ENCODE assay signal across 13 cellular contexts in the genomic region with DNA sequence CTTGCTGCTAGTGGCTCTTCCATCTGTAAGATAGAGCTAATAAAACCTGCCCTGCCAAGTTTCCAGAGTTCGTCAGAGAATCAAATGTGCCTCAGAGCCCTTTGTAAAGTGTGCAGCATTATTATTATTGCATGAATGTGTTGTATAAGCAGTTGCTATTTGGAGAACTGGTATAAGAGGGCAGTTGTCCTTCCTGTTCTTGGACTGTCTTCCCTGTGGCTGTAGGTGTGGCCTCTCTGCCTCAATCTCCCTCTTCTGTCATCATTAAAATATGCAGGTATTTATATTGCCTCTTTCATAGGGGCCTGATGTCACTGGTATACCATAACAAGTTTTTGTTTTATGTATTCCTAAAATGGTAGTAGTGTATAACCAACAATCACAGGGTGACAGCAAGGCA. TPM values are rescaled to one million over a fixed set of nuclear protein-coding genes. Genes with fewer than 3 reads are reported as not detected.
DNase-seq lines count a peak whose midpoint lies in the region; ATAC-seq, FAIRE-seq and TF ChIP-seq lines count a peak whose summit lies in the region.
"Had no signal": no experiment of that assay in that cellular context is flagged by ENCODE, and none has a peak within 500 bp of the region (broad histone marks: within the 10 kb centered on the region; RNA-seq: fewer than 3 reads in every experiment).

No MANE protein-coding gene starts in this region.

- no peaks in the 10 kb centered on the region for H3K36me3 ChIP-seq in CD4-positive, alpha-beta memory T cell (ENCODE audit: insufficient read depth, low read length)
- H3K36me3 ChIP-seq in neuronal stem cell (replicated peaks in 1 of 2; ENCODE audit: control insufficient read depth in 2 of 2, insufficient read depth in 2 of 2, low read length in 2 of 2) (no peaks in the 10 kb centered on the region), kidney (ENCODE audit: control insufficient read depth in 1 of 2, insufficient read depth in 2 of 2, low read length in 2 of 2) (no peaks in the 10 kb centered on the region)

- no peaks in the 10 kb centered on the region for H3K27me3 Mint-ChIP-seq in CD4-positive, alpha-beta memory T cell
- no peaks in the 10 kb centered on the region for H3K27me3 Mint-ChIP-seq in activated naive CD8-positive, alpha-beta T cell treated with anti-CD3 and anti-CD28 coated beads, Interleukin-2, amount 10 ng/mL, durations not matched to agents 7 days and 5 days
- no peaks in the 10 kb centered on the region for H3K27me3 Mint-ChIP-seq in naive thymus-derived CD8-positive, alpha-beta T cell

- H3K9ac ChIP-seq in neuronal stem cell (ENCODE audit: low read depth, low read length, poor library complexity) (no peak overlapping the region), kidney (ENCODE audit: low read length in 2 of 2) (no peak overlapping the region)

- no peaks in the 10 kb centered on the region for H3K27me3 ChIP-seq in CD4-positive, alpha-beta memory T cell (ENCODE audit: insufficient read depth, low read length)
- no peaks in the 10 kb centered on the region for H3K27me3 ChIP-seq in HL-60 (ENCODE audit: insufficient read depth, poor library complexity, severe bottlenecking)
- H3K27me3 ChIP-seq in neuronal stem cell (ENCODE audit: control insufficient read depth in 3 of 3, insufficient read depth in 3 of 3, low read depth in 1 of 3, low read length in 3 of 3) = no peaks in the 10 kb centered on the region

- no peak for ATAC-seq in activated naive CD8-positive, alpha-beta T cell treated with anti-CD3 and anti-CD28 coated beads, Interleukin-2, amount 10 ng/mL, durations not matched to agents 7 days and 5 days (ENCODE audit: low read depth)
- no peak for ATAC-seq in naive thymus-derived CD8-positive, alpha-beta T cell

- H2BK15ac ChIP-seq in neuronal stem cell (ENCODE audit: low read length) = no peak overlapping the region

- no peaks in the 10 kb centered on the region for H3K79me1 ChIP-seq in neuronal stem cell (ENCODE audit: low read depth, low read length)

- H3K4me1 Mint-ChIP-seq in CD4-positive, alpha-beta memory T cell = peaks cover 58 to 85% (median 70%) of the 10 kb centered on the region in 4 donors
- peaks cover 60% of the 10 kb centered on the region for H3K4me1 Mint-ChIP-seq in activated naive CD8-positive, alpha-beta T cell treated with anti-CD3 and anti-CD28 coated beads, Interleukin-2, amount 10 ng/mL, durations not matched to agents 7 days and 5 days
- peaks cover 23 to 84% (median 75%) of the 10 kb centered on the region in 4 donors for H3K4me1 Mint-ChIP-seq in naive thymus-derived CD8-positive, alpha-beta T cell

- no peak overlapping the region for H3K23ac ChIP-seq in neuronal stem cell (ENCODE audit: low read depth, low read length, poor library complexity)

- H3K9me3 Mint-ChIP-seq in CD4-positive, alpha-beta memory T cell = no peaks in the 10 kb centered on the region
- no peaks in the 10 kb centered on the region for H3K9me3 Mint-ChIP-seq in activated naive CD8-positive, alpha-beta T cell treated with anti-CD3 and anti-CD28 coated beads, Interleukin-2, amount 10 ng/mL, durations not matched to agents 7 days and 5 days
- H3K9me3 Mint-ChIP-seq in naive thymus-derived CD8-positive, alpha-beta T cell = no peaks in the 10 kb centered on the region

- CTCF ChIA-PET in CD4-positive, alpha-beta memory T cell (lab: Charles Lee; ENCODE audit: partially characterized antibody) = interaction anchor here (3.9 kb wide), 1 partner anchor 15 kb away, joined by 21 read pairs; no protein-coding TSS in a partner anchor

- H3K9me3 ChIP-seq in CD4-positive, alpha-beta memory T cell (ENCODE audit: control insufficient read depth in 1 of 2, low read length in 2 of 2) = no peaks in the 10 kb centered on the region
- H3K9me3 ChIP-seq in neuronal stem cell (replicated peaks in 1 of 2; ENCODE audit: control insufficient read depth in 2 of 2, insufficient read depth in 1 of 2, low read depth in 1 of 2, low read length in 2 of 2) = no peaks in the 10 kb centered on the region
- no peaks in the 10 kb centered on the region for H3K9me3 ChIP-seq in kidney (ENCODE audit: control insufficient read depth in 1 of 2, low read length in 2 of 2)

- no peak overlapping the region for H2BK5ac ChIP-seq in neuronal stem cell (ENCODE audit: low read length)

- WGBS in neuronal stem cell (ENCODE audit: extremely low coverage in 2 of 2, insufficient read length in 2 of 2, insufficient replicate concordance in 1 of 2), 2 donors = no CpG with 5 or more reads among the region's 1 CpG

- POLR2A ChIA-PET in CD4-positive, alpha-beta memory T cell (lab: Charles Lee; ENCODE audit: partially characterized antibody) = interaction anchor here (1.5 to 7.3 kb wide), 4 partner anchors 25 to 634 kb away, joined by 4 to 67 read pairs (median 8); a partner anchor contains a TSS
- POLR2A ChIA-PET in activated naive CD8-positive, alpha-beta T cell treated with anti-CD3 and anti-CD28 coated beads, Interleukin-2, amount 10 ng/mL, durations not matched to agents 7 days and 5 days (lab: Charles Lee) = interaction anchor here (1.7 to 5.7 kb wide), 3 partner anchors 24 to 632 kb away, joined by 4 to 47 read pairs (median 4); no protein-coding TSS in a partner anchor
- POLR2A ChIA-PET in naive thymus-derived CD8-positive, alpha-beta T cell (lab: Charles Lee) = no interaction called here

- intact Hi-C loops in CD4-positive, alpha-beta memory T cell (cut with micrococcal nuclease) = loop anchor here (5.0 kb wide), 3 partner anchors 85 to 825 kb away; a partner anchor contains a TSS
- intact Hi-C loops in kidney (cut with DNase I) = no loop called here

- no peak overlapping the region for H3K14ac ChIP-seq in neuronal stem cell (ENCODE audit: low read length)

- peak overlapping the region; percentile 70 to 90 (median 88) for H3K4me3 Mint-ChIP-seq in CD4-positive, alpha-beta memory T cell
- peak overlapping the region; percentile 81 for H3K4me3 Mint-ChIP-seq in activated naive CD8-positive, alpha-beta T cell treated with anti-CD3 and anti-CD28 coated beads, Interleukin-2, amount 10 ng/mL, durations not matched to agents 7 days and 5 days
- peak overlapping the region in 6 of 10 donors; percentile 36 to 81 (median 65) for H3K4me3 Mint-ChIP-seq in naive thymus-derived CD8-positive, alpha-beta T cell

- no peak overlapping the region for H3K4me2 ChIP-seq in neuronal stem cell (ENCODE audit: insufficient read depth, low read length, poor library complexity, severe bottlenecking)

- peak overlapping the region; percentile 6 to 11 for H3K4me3 ChIP-seq in CD4-positive, alpha-beta memory T cell (ENCODE audit: low read length in 2 of 2)
- no peak overlapping the region for H3K4me3 ChIP-seq in HL-60 (replicated peaks; ENCODE audit: insufficient read depth, low read length)
- no peak overlapping the region for H3K4me3 ChIP-seq in neuronal stem cell (ENCODE audit: low read length in 2 of 2)
- no peak overlapping the region for H3K4me3 ChIP-seq in kidney (ENCODE audit: low read length in 2 of 2)
- H3K4me3 ChIP-seq: SK-N-MC had no signal

- DNase-seq in CD4-positive, alpha-beta memory T cell = no peak
- no peak for DNase-seq in HL-60 (ENCODE audit: low read depth in 1 of 2, low spot score in 1 of 2)
- DNase-seq in activated naive CD8-positive, alpha-beta T cell treated with anti-CD3 and anti-CD28 coated beads, Interleukin-2, amount 10 ng/mL, durations not matched to agents 7 days and 5 days = no peak
- no peak for DNase-seq in naive thymus-derived CD8-positive, alpha-beta T cell
- no peak for DNase-seq in neuronal stem cell (ENCODE audit: low spot score)
- no peak for DNase-seq in NCI-H774 (lab: John Stamatoyannopoulos, UW)
- no peak for DNase-seq in nucleus accumbens (lab: John Stamatoyannopoulos, UW)
- no peak for DNase-seq in kidney
- DNase-seq: activated CD4-positive, alpha-beta T cell treated with anti-CD3 and anti-CD28 coated beads, Interleukin-2, amount 50 U/mL, for 4 hours; DMS 273 treated with DMSO at 0.1 percent for 48 hours; stimulated activated CD4-positive, alpha-beta T cell treated with anti-CD3 and anti-CD28 coated beads, Interleukin-15, amount 100 ng/mL, for 24 hours had no signal

- H3K4me1 ChIP-seq in CD4-positive, alpha-beta memory T cell (ENCODE audit: insufficient read depth, low read length) = peaks cover 78% of the 10 kb centered on the region
- H3K4me1 ChIP-seq in neuronal stem cell (ENCODE audit: control insufficient read depth in 2 of 2, insufficient read depth in 1 of 2, low read depth in 1 of 2, low read length in 2 of 2) (peaks cover 2 to 8% of the 10 kb centered on the region in 2 donors), kidney (ENCODE audit: control insufficient read depth in 1 of 2, insufficient read depth in 1 of 2, low read depth in 1 of 2, low read length in 2 of 2) (peaks cover 4 to 5% of the 10 kb centered on the region in 2 donors)

- H2BK120ac ChIP-seq in neuronal stem cell (ENCODE audit: low read depth, low read length) = no peak overlapping the region

- peak overlapping the region; percentile 78 for H3K27ac ChIP-seq in CD4-positive, alpha-beta memory T cell (ENCODE audit: low read depth, low read length)
- H3K27ac ChIP-seq in HL-60 (replicated peaks) = peak overlapping the region; percentile 94
- H3K27ac ChIP-seq in neuronal stem cell (replicated peaks; ENCODE audit: low read length) = no peak overlapping the region
- no peak overlapping the region for H3K27ac ChIP-seq in kidney (ENCODE audit: low read depth in 2 of 2, low read length in 2 of 2)
- H3K27ac ChIP-seq: SK-N-MC had no signal

- H3K18ac ChIP-seq in neuronal stem cell (ENCODE audit: low read length) = no peak overlapping the region

- H3K27ac Mint-ChIP-seq in CD4-positive, alpha-beta memory T cell = peak overlapping the region; percentile 58 to 100 (median 84)
- peak overlapping the region; percentile 86 for H3K27ac Mint-ChIP-seq in activated naive CD8-positive, alpha-beta T cell treated with anti-CD3 and anti-CD28 coated beads, Interleukin-2, amount 10 ng/mL, durations not matched to agents 7 days and 5 days
- peak overlapping the region in 9 of 10 donors; percentile 37 to 91 (median 76) for H3K27ac Mint-ChIP-seq in naive thymus-derived CD8-positive, alpha-beta T cell

- H3K36me3 Mint-ChIP-seq in CD4-positive, alpha-beta memory T cell = peaks cover 0 to 10% of the 10 kb centered on the region in 2 donors
- peaks cover 5% of the 10 kb centered on the region for H3K36me3 Mint-ChIP-seq in activated naive CD8-positive, alpha-beta T cell treated with anti-CD3 and anti-CD28 coated beads, Interleukin-2, amount 10 ng/mL, durations not matched to agents 7 days and 5 days
- H3K36me3 Mint-ChIP-seq in naive thymus-derived CD8-positive, alpha-beta T cell = no peaks in the 10 kb centered on the region

- no peak overlapping the region for H2AFZ ChIP-seq in neuronal stem cell (ENCODE audit: low read length)

- H2BK12ac ChIP-seq in neuronal stem cell (ENCODE audit: low read length) = no peak overlapping the region

- H4K8ac ChIP-seq in neuronal stem cell (ENCODE audit: low read depth, low read length) = no peak overlapping the region

- no peak for TF ChIP-seq CTCF in HL-60 (IDR thresholded peaks at IDR 0.05; ENCODE audit: insufficient read depth, low read length)
- no peak for TF ChIP-seq CTCF in kidney (IDR thresholded peaks at IDR 0.05; ENCODE audit: borderline replicate concordance, extremely low read depth, insufficient read depth)

- no peak overlapping the region for H2AK5ac ChIP-seq in neuronal stem cell (ENCODE audit: low read depth, low read length)

- no peak overlapping the region for H4K91ac ChIP-seq in neuronal stem cell (ENCODE audit: low read depth, low read length, poor library complexity)

- H3K4ac ChIP-seq in neuronal stem cell (ENCODE audit: low read length) = no peak overlapping the region

- no peak for FAIRE-seq in kidney (lab: Jason Lieb, UNC)
- FAIRE-seq: GM12892 had no signal

RNA-seq across cellular contexts. Expression of a gene that starts 3.8 kb away (rescaled TPM):
- total RNA-seq in CD4-positive, alpha-beta memory T cell = 10 to 100 TPM; 37.7 to 38.5 TPM
- polyA plus RNA-seq in CD4-positive, alpha-beta memory T cell = 10 to 100 TPM; 27.3 to 32.5 TPM
- 10 to 100 TPM; 30.5 to 34.5 TPM for total RNA-seq in activated naive CD8-positive, alpha-beta T cell treated with anti-CD3 and anti-CD28 coated beads, Interleukin-2, amount 10 ng/mL, durations not matched to agents 7 days and 5 days
- 10 to 100 TPM; 25.8 to 31.7 TPM for total RNA-seq in naive thymus-derived CD8-positive, alpha-beta T cell
- polyA plus RNA-seq in naive thymus-derived CD8-positive, alpha-beta T cell = 10 to 100 TPM; 12.7 to 13.4 (median 13.2) TPM
- polyA plus RNA-seq in neuronal stem cell (2013, experiment 1 of 2) = 4.0 TPM
- polyA plus RNA-seq in neuronal stem cell (2013, experiment 2 of 2) = 3.9 TPM
- total RNA-seq in kidney = 20.5 TPM
- polyA plus RNA-seq in kidney (ENCODE audit: insufficient read depth, low read depth, low replicate concordance) = 6.6 TPM

Comparison
In these comparisons a context has a peak if more than half of its experiments do, and no peak if none do; other contexts are left out.
1. H3K27ac ChIP-seq: peak in CD4-positive, alpha-beta memory T cell (single experiment) and HL-60 (single experiment); none in neuronal stem cell (single experiment) and kidney (0 of 2).
2. H3K4me3 ChIP-seq: peak in CD4-positive, alpha-beta memory T cell (2 of 2); none in HL-60 (single experiment), neuronal stem cell (0 of 2) and kidney (0 of 2).
3. Peak in every context shown above with its lines, with median percentiles within 50 percentile points of each other: H3K27ac Mint-ChIP-seq and H3K4me3 Mint-ChIP-seq.